ENCODE assay signal across 8 cellular contexts in genomic region chr22:21651521-21652009, GRCh38. TPM values are rescaled to one million over a fixed set of nuclear protein-coding genes. Genes with fewer than 3 reads are reported as not detected.
DNase-seq lines count a peak whose midpoint lies in the region; ATAC-seq lines count a peak whose summit lies in the region.

No MANE protein-coding gene starts in this region.

- H3K4me1 ChIP-seq in HUES64 (ENCODE audit: insufficient read depth, low read length): peaks cover 14% of the 10 kb centered on the region

- ATAC-seq in naive thymus-derived CD8-positive, alpha-beta T cell: peak; percentile 25 to 32
- ATAC-seq in HG03565 (IDR thresholded peaks at IDR 0.05; ENCODE audit: unreplicated experiment): no peak

- H3K36me3 ChIP-seq in HUES64 (ENCODE audit: insufficient read depth, low read length): peaks cover 30% of the 10 kb centered on the region

- H3K36me3 Mint-ChIP-seq in dendritic cell treated with granulocyte-macrophage colony-stimulating factor and Interleukin-4, amounts not matched to agents 40 ng/mL and 50 ng/mL, for 4 days (ENCODE audit: low read depth): peaks cover 47% of the 10 kb centered on the region
- peaks cover 0 to 10% (median 2%) of the 10 kb centered on the region in 3 donors for H3K36me3 Mint-ChIP-seq in naive thymus-derived CD8-positive, alpha-beta T cell

- WGBS in HUES64: under 1% methylated on average over 24 of the region's 29 CpGs

- peak; percentile 24 for DNase-seq in stimulated activated CD4-positive, alpha-beta T cell treated with anti-CD3 and anti-CD28 coated beads, Interleukin-12 subunit alpha, Interleukin-12 subunit beta, amount 100 ng/mL, for 4 hours
- DNase-seq in stimulated activated CD4-positive, alpha-beta T cell treated with anti-CD3 and anti-CD28 coated beads, Interleukin-2, amount 100 ng/mL, for 48 hours: no peak
- DNase-seq in naive thymus-derived CD8-positive, alpha-beta T cell: peak in 1 of 10 donors; percentile 24
- DNase-seq in Kasumi-1 (lab: John Stamatoyannopoulos, UW): no peak
- no peak for DNase-seq in posterior vena cava (ENCODE audit: low spot score)

- peak overlapping the region; percentile 66 for H3K27ac Mint-ChIP-seq in dendritic cell treated with granulocyte-macrophage colony-stimulating factor and Interleukin-4, amounts not matched to agents 40 ng/mL and 50 ng/mL, for 4 days
- peak overlapping the region in 6 of 10 donors; percentile 18 to 70 (median 57) for H3K27ac Mint-ChIP-seq in naive thymus-derived CD8-positive, alpha-beta T cell

- intact Hi-C loops in dendritic cell treated with granulocyte-macrophage colony-stimulating factor and Interleukin-4, amounts not matched to agents 40 ng/mL and 50 ng/mL, for 4 days (cut with micrococcal nuclease): no loop called here
- intact Hi-C loops in posterior vena cava (cut with DNase I): no loop called here

- no peaks in the 10 kb centered on the region for H3K9me3 Mint-ChIP-seq in dendritic cell treated with granulocyte-macrophage colony-stimulating factor and Interleukin-4, amounts not matched to agents 40 ng/mL and 50 ng/mL, for 4 days
- H3K9me3 Mint-ChIP-seq in naive thymus-derived CD8-positive, alpha-beta T cell: no peaks in the 10 kb centered on the region

- peaks cover 3% of the 10 kb centered on the region for H3K27me3 Mint-ChIP-seq in dendritic cell treated with granulocyte-macrophage colony-stimulating factor and Interleukin-4, amounts not matched to agents 40 ng/mL and 50 ng/mL, for 4 days
- H3K27me3 Mint-ChIP-seq in naive thymus-derived CD8-positive, alpha-beta T cell: no peaks in the 10 kb centered on the region

- H3K4me3 ChIP-seq in HUES64 (ENCODE audit: low read length): peak overlapping the region; percentile 78

- H3K9ac ChIP-seq in HUES64 (ENCODE audit: low read depth, low read length): peak overlapping the region; percentile 82

- H3K9me3 ChIP-seq in HUES64 (ENCODE audit: insufficient read depth, low read depth, low read length): no peaks in the 10 kb centered on the region

- POLR2A ChIA-PET in naive thymus-derived CD8-positive, alpha-beta T cell (lab: Charles Lee): interaction anchor here (0.6 to 2.5 kb wide), 6 partner anchors 8 to 655 kb away, joined by 3 to 8 read pairs (median 6); partner anchors contain the start of genes PPIL2, SDF2L1 and YDJC

- peaks cover 46% of the 10 kb centered on the region for H3K4me1 Mint-ChIP-seq in dendritic cell treated with granulocyte-macrophage colony-stimulating factor and Interleukin-4, amounts not matched to agents 40 ng/mL and 50 ng/mL, for 4 days (ENCODE audit: low read depth)
- peaks cover 18 to 29% (median 27%) of the 10 kb centered on the region in 4 donors for H3K4me1 Mint-ChIP-seq in naive thymus-derived CD8-positive, alpha-beta T cell

- H3K4me3 Mint-ChIP-seq in dendritic cell treated with granulocyte-macrophage colony-stimulating factor and Interleukin-4, amounts not matched to agents 40 ng/mL and 50 ng/mL, for 4 days: peak overlapping the region; percentile 87
- peak overlapping the region; percentile 80 to 91 (median 88) for H3K4me3 Mint-ChIP-seq in naive thymus-derived CD8-positive, alpha-beta T cell

- H3K27ac ChIP-seq in HUES64 (ENCODE audit: low read depth, low read length): peak overlapping the region; percentile 86

- no peaks in the 10 kb centered on the region for H3K27me3 ChIP-seq in HUES64 (ENCODE audit: insufficient read depth, low read length)

RNA-seq across cellular contexts. Expression of gene SDF2L1, which starts 9.5 kb away (rescaled TPM):
- 31.3 TPM for polyA plus RNA-seq in HUES64 (2013, experiment 1 of 2)
- 27.8 TPM for polyA plus RNA-seq in HUES64 (2013, experiment 2 of 2)
- total RNA-seq in naive thymus-derived CD8-positive, alpha-beta T cell: 10 to 100 TPM; 23.2 to 27.8 TPM
- polyA plus RNA-seq in naive thymus-derived CD8-positive, alpha-beta T cell: 10 to 100 TPM; 63.1 to 68.9 (median 63.4) TPM
- 10 to 100 TPM; 27.8 to 33.1 TPM for total RNA-seq in posterior vena cava

RNA-seq across cellular contexts. Expression of gene PPIL2, which starts 14.2 kb away (rescaled TPM):
- polyA plus RNA-seq in HUES64 (2013, experiment 1 of 2): 32.8 TPM
- polyA plus RNA-seq in HUES64 (2013, experiment 2 of 2): 31.8 TPM
- 10 to 100 TPM; 78.0 to 79.0 TPM for total RNA-seq in naive thymus-derived CD8-positive, alpha-beta T cell
- polyA plus RNA-seq in naive thymus-derived CD8-positive, alpha-beta T cell: 10 to 100 TPM; 19.3 to 44.5 (median 19.8) TPM
- total RNA-seq in posterior vena cava: 10 to 100 TPM; 28.9 to 29.5 TPM

RNA-seq across cellular contexts. Expression of gene CCDC116, which starts 19.0 kb away (rescaled TPM):
- polyA plus RNA-seq in HUES64 (2013, experiment 1 of 2): 0.15 TPM
- polyA plus RNA-seq in HUES64 (2013, experiment 2 of 2): not detected
- under 1 TPM; 0.34 to 0.93 TPM for total RNA-seq in naive thymus-derived CD8-positive, alpha-beta T cell
- polyA plus RNA-seq in naive thymus-derived CD8-positive, alpha-beta T cell: not detected
- under 1 TPM; 0.23 to 0.38 TPM for total RNA-seq in posterior vena cava

RNA-seq across cellular contexts. Expression of gene YDJC, which starts 21.7 kb away (rescaled TPM):
- polyA plus RNA-seq in HUES64 (2013, experiment 1 of 2): 18.9 TPM
- polyA plus RNA-seq in HUES64 (2013, experiment 2 of 2): 16.9 TPM
- 10 to 100 TPM; 48.8 to 54.0 TPM for total RNA-seq in naive thymus-derived CD8-positive, alpha-beta T cell
- polyA plus RNA-seq in naive thymus-derived CD8-positive, alpha-beta T cell: 10 to 100 TPM; 38.0 to 68.9 (median 53.6) TPM
- total RNA-seq in posterior vena cava: 1 to 10 TPM; 7.1 to 8.5 TPM
